ENCODE assay signal across 8 cellular contexts in the genomic region with DNA sequence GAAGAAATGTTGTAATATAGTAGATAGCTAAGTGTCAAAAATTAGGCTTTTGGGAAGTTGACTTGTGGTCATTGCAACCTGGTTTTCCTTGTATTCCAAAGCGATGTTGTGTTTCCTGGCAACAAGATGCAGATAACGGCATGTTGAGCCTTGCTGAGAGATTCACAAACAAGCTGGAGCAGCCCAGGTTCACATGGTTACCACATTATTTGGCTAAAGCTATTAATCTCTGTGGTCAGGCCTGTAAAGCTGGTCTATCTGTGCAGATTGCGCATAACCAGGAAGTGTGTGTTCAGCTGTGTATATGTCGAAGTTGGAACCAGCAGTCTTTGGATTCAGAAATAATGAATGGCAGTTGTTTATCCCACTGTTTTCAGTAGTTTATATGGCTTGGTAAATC.
DNase-seq lines count a peak whose midpoint lies in the region; ATAC-seq and TF ChIP-seq lines count a peak whose summit lies in the region.

No MANE protein-coding gene starts in this region.

- H3K27me3 ChIP-seq in OCI-LY1 (ENCODE audit: insufficient read depth, low read length), result no peaks in the 10 kb centered on the region
- H3K27me3 ChIP-seq in endocrine pancreas (ENCODE audit: control insufficient read depth, insufficient read depth, low read length), result no peaks in the 10 kb centered on the region

- H3K36me3 Mint-ChIP-seq in nephron (ENCODE audit: low read depth), result peaks cover 24% of the 10 kb centered on the region

- H3K27ac Mint-ChIP-seq in nephron, result peak overlapping the region; percentile 7 to 50 (median 37)

- H3K9me3 Mint-ChIP-seq in nephron, result no peaks in the 10 kb centered on the region

- peak overlapping the region in 2 of 3 experiments; percentile 40 to 44 for H3K4me3 Mint-ChIP-seq in nephron

- H4K20me1 ChIP-seq in OCI-LY1 (ENCODE audit: insufficient read depth, low read length), result peaks cover 5% of the 10 kb centered on the region; the same call in 1 of the 2 replicates

- H3F3A ChIP-seq in OCI-LY1 (ENCODE audit: insufficient read depth, low read length), result no peaks in the 10 kb centered on the region

- H3K4me1 ChIP-seq in OCI-LY1 (ENCODE audit: insufficient read depth, low read length, severe bottlenecking) (peaks cover 100% of the 10 kb centered on the region), endocrine pancreas (ENCODE audit: control insufficient read depth, insufficient read depth, low read length) (peaks cover 82% of the 10 kb centered on the region)

- H3K4me3 ChIP-seq in OCI-LY1 (ENCODE audit: low read depth, low read length, poor library complexity, severe bottlenecking), result peak overlapping the region; percentile 26
- peak overlapping the region; percentile 76 for H3K4me3 ChIP-seq in endocrine pancreas (ENCODE audit: control insufficient read depth, insufficient read depth, low read length)

- peaks cover 65% of the 10 kb centered on the region for H3K36me3 ChIP-seq in OCI-LY1 (ENCODE audit: insufficient read depth, low read length)
- H3K36me3 ChIP-seq in endocrine pancreas (ENCODE audit: control insufficient read depth, insufficient read depth, low read length), result peaks cover 5% of the 10 kb centered on the region

- no peak for TF ChIP-seq CTCF in OCI-LY1 (IDR thresholded peaks at IDR 0.05; ENCODE audit: low read length)
- TF ChIP-seq CTCF in nephron (IDR thresholded peaks at IDR 0.05; ENCODE audit: unreplicated experiment in 3 of 3), result no peak

- no peak overlapping the region; the same call in 1 of the 2 replicates for H3K9ac ChIP-seq in OCI-LY1 (ENCODE audit: low read length)
- H3K9ac ChIP-seq in endocrine pancreas (ENCODE audit: control insufficient read depth, insufficient read depth, low read length), result no peak overlapping the region

- H3K9me3 ChIP-seq in OCI-LY1 (ENCODE audit: low read length) (no peaks in the 10 kb centered on the region), endocrine pancreas (ENCODE audit: control insufficient read depth, low read length) (no peaks in the 10 kb centered on the region)

- ATAC-seq in GM21381 (IDR thresholded peaks at IDR 0.05; ENCODE audit: unreplicated experiment), result peak; percentile 74
- peak; percentile 43 for ATAC-seq in HG03558 (IDR thresholded peaks at IDR 0.05; ENCODE audit: extremely low read depth, unreplicated experiment)

- no peaks in the 10 kb centered on the region for H3K9me2 ChIP-seq in OCI-LY1 (ENCODE audit: low read depth, low read length)

- peak overlapping the region; percentile 49 for H3K4me2 ChIP-seq in OCI-LY1 (ENCODE audit: low read length)

- no peak overlapping the region for H2AFZ ChIP-seq in OCI-LY1 (ENCODE audit: low read length)

- no peaks in the 10 kb centered on the region for H3K27me3 Mint-ChIP-seq in nephron (ENCODE audit: low read depth)

- H3K4me1 Mint-ChIP-seq in nephron, result peaks cover 81% of the 10 kb centered on the region

- H3K79me2 ChIP-seq in OCI-LY1 (ENCODE audit: insufficient read depth, low read length), result peaks cover 100% of the 10 kb centered on the region

- H3K27ac ChIP-seq in OCI-LY1 (ENCODE audit: low read depth, low read length, poor library complexity, severe bottlenecking), result peak overlapping the region; percentile 1

- DNase-seq in EH (ENCODE audit: low read depth), result peak; percentile 88
- DNase-seq in C1 segment of cervical spinal cord (lab: John Stamatoyannopoulos, UW), result no peak
- DNase-seq in cerebellar cortex (ENCODE audit: low spot score), result no peak
